In genomic region chr12:21527451-21528180, GRCh38 we compare ENCODE assay signal across 8 cellular contexts. TPM values are rescaled to one million over a fixed set of nuclear protein-coding genes. Genes with fewer than 3 reads are reported as not detected.
DNase-seq lines count a peak whose midpoint lies in the region; ATAC-seq, FAIRE-seq and TF ChIP-seq lines count a peak whose summit lies in the region.

No MANE protein-coding gene starts in this region.

- intact Hi-C loops in endothelial cell of umbilical vein (cut with micrococcal nuclease) = no loop called here

- POLR2A ChIA-PET in endothelial cell of umbilical vein (lab: Charles Lee) = no interaction called here

- H2AFZ ChIP-seq in ACC112 (ENCODE audit: low read length, unreplicated experiment) (peak overlapping the region; percentile 75), endothelial cell of umbilical vein (ENCODE audit: low read depth, low read length) (peak overlapping the region; percentile 99)

- H3K27me3 ChIP-seq in ACC112 (ENCODE audit: insufficient read depth, low read length) (no peaks in the 10 kb centered on the region), endothelial cell of umbilical vein (ENCODE audit: control insufficient read depth in 2 of 2, insufficient read depth in 2 of 2, low read length in 2 of 2) (peaks cover 12 to 39% of the 10 kb centered on the region in 2 experiments)

- 0 to 1% methylated on average over 29 to 52 of the region's 57 CpGs for WGBS in mesodermal cell (ENCODE audit: insufficient coverage in 2 of 2), 2 experiments

- H3K79me2 ChIP-seq in ACC112 (ENCODE audit: control insufficient read depth, insufficient read depth, low read length, unreplicated experiment) (no peaks in the 10 kb centered on the region), endothelial cell of umbilical vein (ENCODE audit: control insufficient read depth, insufficient read depth, low read length) (no peaks in the 10 kb centered on the region)

- ATAC-seq in GM18907 (IDR thresholded peaks at IDR 0.05; ENCODE audit: unreplicated experiment) (peak; percentile 99), HG03103 (IDR thresholded peaks at IDR 0.05; ENCODE audit: low read depth, unreplicated experiment) (peak; percentile 92)

- TF ChIP-seq POLR2A in endothelial cell of umbilical vein (IDR thresholded peaks at IDR 0.05; ENCODE audit: low read depth, low read length) = no peak

- H3K4me1 ChIP-seq in ACC112 (ENCODE audit: control insufficient read depth, insufficient read depth, low read length, unreplicated experiment) = peaks cover 21% of the 10 kb centered on the region
- H3K4me1 ChIP-seq in endothelial cell of umbilical vein (ENCODE audit: control insufficient read depth, extremely low read depth, insufficient read depth, low read length) = peaks cover 12% of the 10 kb centered on the region
- no peaks in the 10 kb centered on the region for H3K4me1 ChIP-seq in mesodermal cell (ENCODE audit: control insufficient read depth, insufficient read depth, low read length, poor library complexity, severe bottlenecking)

- H3K36me3 ChIP-seq in ACC112 (ENCODE audit: insufficient read depth, low read length) (no peaks in the 10 kb centered on the region), endothelial cell of umbilical vein (ENCODE audit: control insufficient read depth in 2 of 2, extremely low read depth in 1 of 2, insufficient read depth in 2 of 2, low read length in 2 of 2) (no peaks in the 10 kb centered on the region), mesodermal cell (ENCODE audit: control insufficient read depth, insufficient read depth, low read length) (no peaks in the 10 kb centered on the region)

- H3K4me3 ChIP-seq in ACC112 (ENCODE audit: low read depth, low read length) = peak overlapping the region; percentile 91
- peak overlapping the region; percentile 50 to 75 (median 74) for H3K4me3 ChIP-seq in endothelial cell of umbilical vein (replicated peaks in 1 of 3; ENCODE audit: insufficient read depth in 1 of 3, low read depth in 1 of 3, low read length in 3 of 3)
- peak overlapping the region; percentile 53 for H3K4me3 ChIP-seq in mesodermal cell (ENCODE audit: extremely low read depth, insufficient read depth, low read length, poor library complexity, severe bottlenecking)

- no peak overlapping the region for H3K27ac ChIP-seq in ACC112 (ENCODE audit: low read depth, low read length)
- H3K27ac ChIP-seq in endothelial cell of umbilical vein (ENCODE audit: insufficient read depth, low read depth, low read length) = no peak overlapping the region
- H3K27ac ChIP-seq in mesodermal cell (ENCODE audit: low read depth, low read length, severe bottlenecking) = no peak overlapping the region

- no peak for TF ChIP-seq CTCF in endothelial cell of umbilical vein (IDR thresholded peaks at IDR 0.05; ENCODE audit: extremely low read depth in 1 of 2, insufficient read depth in 1 of 2, low read depth in 1 of 2, low read length in 2 of 2)

- H3K9me3 ChIP-seq in endothelial cell of umbilical vein (replicated peaks; ENCODE audit: control insufficient read depth, insufficient read depth, low read length) = no peaks in the 10 kb centered on the region
- H3K9me3 ChIP-seq in mesodermal cell (ENCODE audit: control insufficient read depth, low read length) = peaks cover 4% of the 10 kb centered on the region

- no peaks in the 10 kb centered on the region for H3K9me1 ChIP-seq in endothelial cell of umbilical vein (replicated peaks; ENCODE audit: control insufficient read depth, extremely low read depth, insufficient read depth, low read length)

- BruUV-seq in endothelial cell of umbilical vein (replicated peaks; lab: Mats Ljungman, UMichigan) = no TSS peak

- dilution Hi-C loops in endothelial cell of umbilical vein (cut with MboI; ENCODE audit: extremely low pct_ligation_motif_present, low sequenced_read_pairs) = no loop called here

- peak overlapping the region; percentile 22 for H3K9ac ChIP-seq in endothelial cell of umbilical vein (replicated peaks; ENCODE audit: extremely low read depth, insufficient read depth, low read length)

- FAIRE-seq in endothelial cell of umbilical vein (lab: Jason Lieb, UNC) = peak; percentile 47

- CTCF ChIA-PET in endothelial cell of umbilical vein (lab: Charles Lee) = interaction anchor here (1.1 to 3.5 kb wide), 2 partner anchors 153 to 279 kb away, joined by 5 to 14 read pairs; no protein-coding TSS in a partner anchor

- peak overlapping the region; percentile 88 for H3K4me2 ChIP-seq in endothelial cell of umbilical vein (ENCODE audit: insufficient read depth, low read length)

- H4K20me1 ChIP-seq in endothelial cell of umbilical vein (replicated peaks; ENCODE audit: control insufficient read depth, extremely low read depth, insufficient read depth, low read length) = no peaks in the 10 kb centered on the region

- peak; percentile 89 for DNase-seq in NCI-H345 treated with DMSO at 0.1 percent for 48 hours (lab: John Stamatoyannopoulos, UW; ENCODE audit: unreplicated experiment)
- DNase-seq in activated CD8-positive, alpha-beta memory T cell treated with anti-CD3 and anti-CD28 coated beads for 48 hours (ENCODE audit: low read depth in 2 of 3, low spot score in 2 of 3) = peak in 2 of 3 experiments; percentile 12 to 32
- DNase-seq in endothelial cell of umbilical vein (ENCODE audit: low read depth, low spot score) = peak; percentile 36
- peak; percentile 41 to 47 for DNase-seq in stimulated activated CD8-positive, alpha-beta memory T cell treated with anti-CD3 and anti-CD28 coated beads, Interleukin-15, amount 100 ng/mL, for 48 hours (ENCODE audit: low read depth in 2 of 2)

TF ChIP-seq in endothelial cell of umbilical vein, 7 proteins besides CTCF, POLR2A, EP300 and RAD21:
- TF ChIP-seq MYC (IDR thresholded peaks at IDR 0.05; ENCODE audit: low read depth, low read length) (no peak), JUN (IDR thresholded peaks at IDR 0.05; ENCODE audit: borderline replicate concordance, insufficient read depth, insufficient read length, low read depth) (no peak), POLR2AphosphoS5 (IDR thresholded peaks at IDR 0.05; ENCODE audit: insufficient read depth, low read depth, low read length) (no peak), EZH2 (IDR thresholded peaks at IDR 0.05; ENCODE audit: borderline replicate concordance, low read depth, low read length, severe bottlenecking) (no peak), FOS (IDR thresholded peaks at IDR 0.05; ENCODE audit: borderline replicate concordance, insufficient read depth, low read length) (no peak), GATA2 (IDR thresholded peaks at IDR 0.05; ENCODE audit: insufficient read depth, insufficient read length, low read depth, low read length) (no peak), MAX (IDR thresholded peaks at IDR 0.05; ENCODE audit: insufficient read depth, insufficient read length) (no peak)

RNA-seq across cellular contexts. Expression of gene SPX, which starts 1.5 kb away (rescaled TPM):
- total RNA-seq in endothelial cell of umbilical vein = not detected in 2 replicates
- polyA plus RNA-seq in endothelial cell of umbilical vein = 0.06 TPM in 1 of 2 replicates, not detected in the other
- polyA plus RNA-seq in endothelial cell of umbilical vein (2011; cell fraction: cytosol; rRNA removed) = 0.08 and 0.11 TPM in 2 replicates
- 0.18 and 0.26 TPM in 2 replicates for polyA plus RNA-seq in endothelial cell of umbilical vein (2011; cell fraction: nucleus; rRNA removed)
- polyA plus RNA-seq in endothelial cell of umbilical vein (2012) = 0.13 TPM in 1 of 2 replicates, not detected in the other
- not detected in 2 replicates for polyA minus RNA-seq in endothelial cell of umbilical vein
- not detected for polyA minus RNA-seq in endothelial cell of umbilical vein (2011; cell fraction: cytosol; rRNA and poly(A)+ RNA removed)
- not detected in 2 replicates for polyA minus RNA-seq in endothelial cell of umbilical vein (2011; cell fraction: nucleus; rRNA and poly(A)+ RNA removed)
- 2.8 TPM for polyA plus RNA-seq in mesodermal cell (2013, experiment 1 of 2)
- polyA plus RNA-seq in mesodermal cell (2013, experiment 2 of 2) = 2.1 TPM

RNA-seq across cellular contexts. Expression of gene GOLT1B, which starts 26.0 kb away (rescaled TPM):
- total RNA-seq in endothelial cell of umbilical vein = 50.5 and 59.4 TPM in 2 replicates
- polyA plus RNA-seq in endothelial cell of umbilical vein = 21.9 and 44.4 TPM in 2 replicates
- 12.5 and 18.5 TPM in 2 replicates for polyA plus RNA-seq in endothelial cell of umbilical vein (2011; cell fraction: cytosol; rRNA removed)
- polyA plus RNA-seq in endothelial cell of umbilical vein (2011; cell fraction: nucleus; rRNA removed) = 19.9 and 33.4 TPM in 2 replicates
- polyA plus RNA-seq in endothelial cell of umbilical vein (2012) = 61.2 and 79.0 TPM in 2 replicates
- 20.2 and 88.9 TPM in 2 replicates for polyA minus RNA-seq in endothelial cell of umbilical vein
- polyA minus RNA-seq in endothelial cell of umbilical vein (2011; cell fraction: cytosol; rRNA and poly(A)+ RNA removed) = 31.7 TPM
- polyA minus RNA-seq in endothelial cell of umbilical vein (2011; cell fraction: nucleus; rRNA and poly(A)+ RNA removed) = 14.0 and 41.6 TPM in 2 replicates
- 67.9 TPM for polyA plus RNA-seq in mesodermal cell (2013, experiment 1 of 2)
- polyA plus RNA-seq in mesodermal cell (2013, experiment 2 of 2) = 75.9 TPM

RNA-seq across cellular contexts. Expression of gene RECQL, which starts 26.2 kb away (rescaled TPM):
- total RNA-seq in endothelial cell of umbilical vein = 50.3 and 51.4 TPM in 2 replicates
- polyA plus RNA-seq in endothelial cell of umbilical vein = 5.7 and 9.3 TPM in 2 replicates
- 16.2 and 16.5 TPM in 2 replicates for polyA plus RNA-seq in endothelial cell of umbilical vein (2011; cell fraction: cytosol; rRNA removed)
- 16.7 and 25.6 TPM in 2 replicates for polyA plus RNA-seq in endothelial cell of umbilical vein (2011; cell fraction: nucleus; rRNA removed)
- polyA plus RNA-seq in endothelial cell of umbilical vein (2012) = 57.4 and 71.6 TPM in 2 replicates
- 19.2 and 20.8 TPM in 2 replicates for polyA minus RNA-seq in endothelial cell of umbilical vein
- polyA minus RNA-seq in endothelial cell of umbilical vein (2011; cell fraction: cytosol; rRNA and poly(A)+ RNA removed) = 18.6 TPM
- polyA minus RNA-seq in endothelial cell of umbilical vein (2011; cell fraction: nucleus; rRNA and poly(A)+ RNA removed) = 12.1 and 14.1 TPM in 2 replicates
- polyA plus RNA-seq in mesodermal cell (2013, experiment 1 of 2) = 63.6 TPM
- polyA plus RNA-seq in mesodermal cell (2013, experiment 2 of 2) = 61.7 TPM

Comparison
In these comparisons a context has a peak if more than half of its experiments do, and no peak if none do; other contexts are left out.
1. DNase-seq: peak in every context shown above with its lines; median percentile 89 in NCI-H345 treated with DMSO at 0.1 percent for 48 hours; 44 in stimulated activated CD8-positive, alpha-beta memory T cell treated with anti-CD3 and anti-CD28 coated beads, Interleukin-15, amount 100 ng/mL, for 48 hours; 36 in endothelial cell of umbilical vein; 22 in activated CD8-positive, alpha-beta memory T cell treated with anti-CD3 and anti-CD28 coated beads for 48 hours.